Comparison of ENCODE assay signal across 1 cellular context in the genomic region with DNA sequence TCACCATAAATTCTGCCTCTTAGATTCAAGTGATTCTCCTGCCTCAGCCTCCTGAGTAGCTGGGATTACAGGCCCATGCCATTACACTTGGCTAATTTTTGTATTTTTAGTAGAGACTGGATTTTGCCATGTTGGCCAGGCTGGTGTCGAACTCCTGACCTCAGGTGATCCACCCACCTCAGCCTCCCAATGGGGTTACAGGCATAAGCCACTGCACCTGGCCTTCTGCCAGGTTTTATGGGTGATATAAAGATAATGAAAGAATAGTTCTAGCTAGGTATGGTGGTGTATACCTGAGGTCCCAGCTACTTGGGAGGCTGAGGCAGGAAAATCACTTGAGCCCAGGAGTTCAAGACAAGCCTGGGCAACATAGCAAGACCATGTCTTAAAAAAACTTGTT. TPM values are rescaled to one million over a fixed set of nuclear protein-coding genes. Genes with fewer than 3 reads are reported as not detected.
"Had no signal": no experiment of that assay in that cellular context is flagged by ENCODE, and none has a peak within 500 bp of the region (broad histone marks: within the 10 kb centered on the region; RNA-seq: fewer than 3 reads in every experiment).

No MANE protein-coding gene starts in this region.

RNA-seq across cellular contexts. Expression of gene VASH2, which starts 14.7 kb away (rescaled TPM):
- total RNA-seq: PC-9 had no signal
